22 cellular contexts compared by ENCODE assay signal in the genomic region with DNA sequence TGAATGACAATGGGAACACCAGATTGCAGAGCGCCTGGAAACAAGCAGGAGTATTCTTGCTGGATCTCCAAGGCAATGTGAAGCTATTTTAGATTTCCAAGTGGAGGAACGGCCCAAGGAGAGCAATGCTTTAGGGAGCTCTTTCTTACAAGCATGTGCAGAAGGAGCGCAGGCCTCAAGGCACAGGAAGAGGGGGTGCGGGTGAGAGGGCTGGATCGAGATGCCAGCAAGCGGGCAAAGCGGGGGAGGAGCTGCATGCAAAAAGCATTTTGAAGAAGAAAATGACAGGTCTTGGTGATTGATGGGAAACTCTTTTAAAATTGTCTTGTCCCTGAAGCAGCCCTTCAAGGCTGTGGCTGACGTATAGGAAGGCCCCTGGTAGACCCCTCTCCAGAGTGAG.
DNase-seq lines count a peak whose midpoint lies in the region; ATAC-seq, FAIRE-seq and TF ChIP-seq lines count a peak whose summit lies in the region.
"Had no signal": no experiment of that assay in that cellular context is flagged by ENCODE, and none has a peak within 500 bp of the region (broad histone marks: within the 10 kb centered on the region; RNA-seq: fewer than 3 reads in every experiment).

No MANE protein-coding gene starts in this region.

- TF ChIP-seq EP300 in A549 (IDR thresholded peaks at IDR 0.05) (no peak), K562 (IDR thresholded peaks at IDR 0.05; ENCODE audit: low read length) (no peak)

- H3K9me1 ChIP-seq in K562 (ENCODE audit: control insufficient read depth, insufficient read depth, low read length) = no peaks in the 10 kb centered on the region

- no peak for TF ChIP-seq CTCF in A549 (IDR thresholded peaks at IDR 0.05)
- no peak for TF ChIP-seq CTCF in K562 (IDR thresholded peaks at IDR 0.05 in 2 of 3, conservative IDR thresholded peaks at IDR 0.05 in 1 of 3; ENCODE audit: insufficient read depth in 2 of 3, low read depth in 1 of 3, low read length in 3 of 3)
- no peak for TF ChIP-seq CTCF in nephron (IDR thresholded peaks at IDR 0.05; ENCODE audit: unreplicated experiment in 3 of 3)
- TF ChIP-seq CTCF in type B pancreatic cell (conservative IDR thresholded peaks at IDR 0.05) = no peak
- TF ChIP-seq CTCF in WTC11 (IDR thresholded peaks at IDR 0.05) = no peak

- no peak overlapping the region for H3K4me3 ChIP-seq in A549
- no peak overlapping the region for H3K4me3 ChIP-seq in K562
- H3K4me3 ChIP-seq: GM23338 had no signal

- POLR2A ChIA-PET in A549 (lab: Yijun Ruan, JAX) (no interaction called here), K562 (lab: Yijun Ruan, JAX) (no interaction called here), WTC11 (lab: Charles Lee) (no interaction called here)

- H3K27ac Mint-ChIP-seq in nephron (peak overlapping the region; percentile 86 to 94 (median 91)), type B pancreatic cell (peak overlapping the region; percentile 93), WTC11 (no peak overlapping the region)
- H3K27ac Mint-ChIP-seq: CD4-positive, alpha-beta T cell; GM23338; HFFc6 had no signal

- no peaks in the 10 kb centered on the region for H3K27me3 ChIP-seq in K562 (ENCODE audit: control insufficient read depth in 2 of 2, insufficient read depth in 2 of 2, low read length in 2 of 2)

- H3K27me3 Mint-ChIP-seq in nephron (ENCODE audit: low read depth) (peaks cover 22% of the 10 kb centered on the region), type B pancreatic cell (no peaks in the 10 kb centered on the region), WTC11 (ENCODE audit: low read depth) (peaks cover 4% of the 10 kb centered on the region; the same call in 1 of the 2 replicates)

- WGBS in A549 (ENCODE audit: missing lambda C conversion rate) = 93% methylated on average over 8 of the region's 8 CpGs
- WGBS in K562 (ENCODE audit: insufficient coverage, low coverage, missing lambda C conversion rate) = 74% methylated on average over 8 of the region's 8 CpGs

- FAIRE-seq in A549 (lab: Jason Lieb, UNC) = no peak
- no peak for FAIRE-seq in K562 (lab: Jason Lieb, UNC)
- FAIRE-seq: GM12892, GM18507, HepG2 had no signal

- no peaks in the 10 kb centered on the region for H3K36me3 ChIP-seq in K562 (ENCODE audit: control insufficient read depth, insufficient read depth, low read length)

- no peaks in the 10 kb centered on the region for H4K20me1 ChIP-seq in K562 (replicated peaks; ENCODE audit: control insufficient read depth, insufficient read depth, low read length)

- in situ Hi-C loops in K562 (cut with MboI) = no loop called here

- H3K4me1 Mint-ChIP-seq in nephron = peaks cover 45% of the 10 kb centered on the region
- peaks cover 62% of the 10 kb centered on the region for H3K4me1 Mint-ChIP-seq in type B pancreatic cell (ENCODE audit: unreplicated experiment)
- H3K4me1 Mint-ChIP-seq in WTC11 = peaks cover 74% of the 10 kb centered on the region

- H3K9me3 ChIP-seq in A549 (no peaks in the 10 kb centered on the region), K562 (replicated peaks; ENCODE audit: control insufficient read depth, insufficient read depth, low read depth, low read length) (no peaks in the 10 kb centered on the region)

- no peaks in the 10 kb centered on the region for H3K9me3 Mint-ChIP-seq in nephron
- H3K9me3 Mint-ChIP-seq in type B pancreatic cell = no peaks in the 10 kb centered on the region
- peaks cover 11% of the 10 kb centered on the region for H3K9me3 Mint-ChIP-seq in WTC11
- H3K9me3 Mint-ChIP-seq: CD4-positive, alpha-beta T cell; HFFc6; IgD-negative memory B cell had no signal

- no peak overlapping the region for H2AFZ ChIP-seq in K562 (ENCODE audit: low read depth, low read length)

- no peak overlapping the region for H3K9ac ChIP-seq in K562 (ENCODE audit: insufficient read depth in 1 of 2, low read depth in 2 of 2, low read length in 2 of 2)

- H3K79me2 ChIP-seq in K562 (ENCODE audit: control insufficient read depth, insufficient read depth, low read length) = no peaks in the 10 kb centered on the region

- H3K27ac ChIP-seq in A549 (peak overlapping the region; percentile 37 to 87; a peak in 4 of 6 replicates), K562 (ENCODE audit: extremely low read depth, low read depth, low read length) (no peak overlapping the region)
- H3K27ac ChIP-seq: 22Rv1, C4-2B had no signal

- H3K4me3 Mint-ChIP-seq in nephron (no peak overlapping the region), type B pancreatic cell (no peak overlapping the region), WTC11 (no peak overlapping the region)
- H3K4me3 Mint-ChIP-seq: CD4-positive, alpha-beta T cell; GM23338; HFFc6; IgD-negative memory B cell had no signal

- no peaks in the 10 kb centered on the region for H3K36me3 Mint-ChIP-seq in nephron (ENCODE audit: low read depth)
- no peaks in the 10 kb centered on the region for H3K36me3 Mint-ChIP-seq in type B pancreatic cell
- H3K36me3 Mint-ChIP-seq in WTC11 = peaks cover 15% of the 10 kb centered on the region
- H3K36me3 Mint-ChIP-seq: IgD-negative memory B cell had no signal

- no TSS peak for BruUV-seq in K562 (replicated peaks; lab: Mats Ljungman, UMichigan)

- no peak for ATAC-seq in A549
- ATAC-seq in K562 = no peak
- no peak for ATAC-seq in HG02642 (IDR thresholded peaks at IDR 0.05; ENCODE audit: poor library complexity, unreplicated experiment)
- ATAC-seq in WTC11 = no peak
- ATAC-seq: HCT116, HepG2 had no signal

- TF ChIP-seq RAD21 in A549 (conservative IDR thresholded peaks at IDR 0.05 in 1 of 2, IDR thresholded peaks at IDR 0.05 in 1 of 2) (no peak), K562 (CRISPR knock-in tag; conservative IDR thresholded peaks at IDR 0.05 in 1 of 2, IDR thresholded peaks at IDR 0.05 in 1 of 2) (no peak)

- TF ChIP-seq POLR2A in A549 (IDR thresholded peaks at IDR 0.05; ENCODE audit: low read length) (no peak), K562 (conservative IDR thresholded peaks at IDR 0.05) (no peak)

- H3K4me2 ChIP-seq in A549 (no peak overlapping the region), K562 (ENCODE audit: insufficient read depth, low read length) (no peak overlapping the region)
- H3K4me2 ChIP-seq: GM23338 had no signal

- intact Hi-C loops in K562 (cut with micrococcal nuclease) = no loop called here

- CTCF ChIA-PET in A549 (lab: Yijun Ruan, JAX) = interaction anchor here (1.1 kb wide), 1 partner anchor 192 kb away, joined by 4 read pairs; no protein-coding TSS in a partner anchor
- CTCF ChIA-PET in K562 (lab: Yijun Ruan, JAX; ENCODE audit: low intra/inter-chr PET ratio) = no interaction called here
- CTCF ChIA-PET in WTC11 (lab: Charles Lee) = interaction anchor here (1.2 kb wide), 1 partner anchor 178 kb away, joined by 5 read pairs; no protein-coding TSS in a partner anchor

- DNase-seq in A549 (ENCODE audit: low read depth in 1 of 2, low spot score in 1 of 2) = no peak
- DNase-seq in K562 (ENCODE audit: extremely low read depth in 1 of 4, low spot score in 3 of 4) = no peak
- no peak for DNase-seq in type B pancreatic cell (ENCODE audit: extremely low spot score, unreplicated experiment)
- DNase-seq in NCI-H82 (lab: John Stamatoyannopoulos, UW) = no peak
- DNase-seq in WTC11 (ENCODE audit: low spot score) = no peak
- DNase-seq: CD4-positive, alpha-beta T cell; DMS153; DMS79; GDM1; H7; HFFc6; KG1 had no signal

- H3K4me1 ChIP-seq in A549 (peaks cover 57% of the 10 kb centered on the region), K562 (replicated peaks in 1 of 2; ENCODE audit: control insufficient read depth in 2 of 2, insufficient read depth in 2 of 2, low read length in 2 of 2) (peaks cover 7 to 10% of the 10 kb centered on the region in 2 experiments; a peak in 4 of 5 replicates)

TF ChIP-seq in A549, 52 proteins besides CTCF, POLR2A, EP300 and RAD21 (continues in another document):
- TF ChIP-seq MAZ (IDR thresholded peaks at IDR 0.05; ENCODE audit: borderline replicate concordance, low read depth, low read length) (no peak), SMC3 (IDR thresholded peaks at IDR 0.05) (no peak), NFE2L2 (conservative IDR thresholded peaks at IDR 0.05; ENCODE audit: low read length) (no peak), CHD4 (IDR thresholded peaks at IDR 0.05; ENCODE audit: borderline replicate concordance) (no peak)
- TF ChIP-seq, protein P1, sequence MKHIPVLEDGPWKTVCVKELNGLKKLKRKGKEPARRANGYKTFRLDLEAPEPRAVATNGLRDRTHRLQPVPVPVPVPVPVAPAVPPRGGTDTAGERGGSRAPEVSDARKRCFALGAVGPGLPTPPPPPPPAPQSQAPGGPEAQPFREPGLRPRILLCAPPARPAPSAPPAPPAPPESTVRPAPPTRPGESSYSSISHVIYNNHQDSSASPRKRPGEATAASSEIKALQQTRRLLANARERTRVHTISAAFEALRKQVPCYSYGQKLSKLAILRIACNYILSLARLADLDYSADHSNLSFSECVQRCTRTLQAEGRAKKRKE (CRISPR knock-in tag; IDR thresholded peaks at IDR 0.05; ENCODE audit: low read depth) = no peak

TF ChIP-seq in K562, 482 proteins besides CTCF, POLR2A, EP300 and RAD21 (continues in another document):
- TF ChIP-seq XRCC5 (IDR thresholded peaks at IDR 0.05; ENCODE audit: low read depth, low read length) = no peak

TF ChIP-seq in WTC11, 78 proteins besides CTCF, POLR2A, EP300 and RAD21 (continues in another document):
- no peak for TF ChIP-seq IRF2 (CRISPR knock-in tag; IDR thresholded peaks at IDR 0.05; ENCODE audit: borderline replicate concordance, low read depth)
